ENCODE assay signal across 1 cellular context in the genomic region with DNA sequence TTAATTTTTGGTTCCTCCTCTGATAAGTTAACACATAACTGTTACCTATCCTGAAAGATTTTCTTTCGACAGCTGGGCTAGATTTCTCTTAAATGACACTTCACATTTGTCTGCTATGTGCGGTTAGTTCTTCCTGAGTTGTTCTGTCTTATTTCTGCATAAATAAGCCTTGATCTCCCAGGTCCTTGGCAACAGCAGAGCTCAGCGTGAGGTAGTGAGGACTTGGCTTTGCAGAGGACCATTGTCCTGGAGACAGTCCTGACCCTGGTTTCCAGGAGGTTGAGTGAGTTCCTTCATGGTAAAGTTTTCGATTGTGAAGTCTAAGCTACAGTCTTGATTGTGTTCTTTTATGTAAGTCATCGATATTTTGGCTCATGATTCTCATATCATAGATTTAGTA.
TF ChIP-seq lines count a peak whose summit lies in the region.

No MANE protein-coding gene starts in this region.

TF ChIP-seq in IMR-90, 13 proteins besides CTCF, POLR2A, EP300 and RAD21 (continued from another document):
- TF ChIP-seq, protein P1, sequence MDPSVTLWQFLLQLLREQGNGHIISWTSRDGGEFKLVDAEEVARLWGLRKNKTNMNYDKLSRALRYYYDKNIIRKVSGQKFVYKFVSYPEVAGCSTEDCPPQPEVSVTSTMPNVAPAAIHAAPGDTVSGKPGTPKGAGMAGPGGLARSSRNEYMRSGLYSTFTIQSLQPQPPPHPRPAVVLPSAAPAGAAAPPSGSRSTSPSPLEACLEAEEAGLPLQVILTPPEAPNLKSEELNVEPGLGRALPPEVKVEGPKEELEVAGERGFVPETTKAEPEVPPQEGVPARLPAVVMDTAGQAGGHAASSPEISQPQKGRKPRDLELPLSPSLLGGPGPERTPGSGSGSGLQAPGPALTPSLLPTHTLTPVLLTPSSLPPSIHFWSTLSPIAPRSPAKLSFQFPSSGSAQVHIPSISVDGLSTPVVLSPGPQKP (IDR thresholded peaks at IDR 0.05; ENCODE audit: borderline replicate concordance, low read depth, low read length) = no peak
- TF ChIP-seq SMC3 (IDR thresholded peaks at IDR 0.05; ENCODE audit: low read depth, low read length) = no peak
- TF ChIP-seq MXI1 (IDR thresholded peaks at IDR 0.05; ENCODE audit: borderline replicate concordance, low read depth, low read length) = no peak
TF ChIP-seq in IMR-90: peak in this region for 0.
